In genomic region chr4:6926081-6926480, GRCh38 we compare ENCODE assay signal across 12 cellular contexts. TPM values are rescaled to one million over a fixed set of nuclear protein-coding genes. Genes with fewer than 3 reads are reported as not detected.
DNase-seq lines count a peak whose midpoint lies in the region; ATAC-seq and TF ChIP-seq lines count a peak whose summit lies in the region.
"Had no signal": no experiment of that assay in that cellular context is flagged by ENCODE, and none has a peak within 500 bp of the region (broad histone marks: within the 10 kb centered on the region; RNA-seq: fewer than 3 reads in every experiment).

No MANE protein-coding gene starts in this region.

- TF ChIP-seq CTCF in left ventricle myocardium inferior (IDR thresholded peaks at IDR 0.05; ENCODE audit: borderline replicate concordance) (no peak), stomach (IDR thresholded peaks at IDR 0.05) (no peak)

- no peak for TF ChIP-seq EP300 in stomach (IDR thresholded peaks at IDR 0.05)

- 85 to 94% (median 91%) methylated on average over 19 of the region's 19 CpGs for WGBS in stomach, 5 donors

- no peaks in the 10 kb centered on the region for H3K9me3 ChIP-seq in left ventricle myocardium inferior (replicated peaks)
- no peaks in the 10 kb centered on the region for H3K9me3 ChIP-seq in stomach
- H3K9me3 ChIP-seq: A549 had no signal

- H3K27ac Mint-ChIP-seq in activated CD4-positive, alpha-beta T cell treated with anti-CD3 and anti-CD28 coated beads, Interleukin-2, amount 10 ng/mL, durations not matched to agents 24 days and 14 days = peak overlapping the region; percentile 48
- H3K27ac Mint-ChIP-seq in activated CD4-positive, alpha-beta memory T cell treated with anti-CD3 and anti-CD28 coated beads for 36 hours = peak overlapping the region; percentile 88

- peak overlapping the region; percentile 68 for H3K4me3 Mint-ChIP-seq in activated CD4-positive, alpha-beta T cell treated with anti-CD3 and anti-CD28 coated beads, Interleukin-2, amount 10 ng/mL, durations not matched to agents 24 days and 14 days
- H3K4me3 Mint-ChIP-seq in activated CD4-positive, alpha-beta memory T cell treated with anti-CD3 and anti-CD28 coated beads for 36 hours = peak overlapping the region; percentile 57
- H3K4me3 Mint-ChIP-seq: stimulated activated naive B cell treated with anti-CD40 and anti-IgM and Interleukin-4, amounts not matched to agents 10 μg/mL and 1 μg/mL and 100 μg/mL, for 72 hours had no signal

- TF ChIP-seq POLR2A in stomach (IDR thresholded peaks at IDR 0.05) = no peak

- no peak for ATAC-seq in HG03571 (IDR thresholded peaks at IDR 0.05; ENCODE audit: unreplicated experiment)
- no peak for ATAC-seq in GM18909 (IDR thresholded peaks at IDR 0.05; ENCODE audit: poor library complexity, unreplicated experiment)
- ATAC-seq: A549 had no signal

- no peaks in the 10 kb centered on the region for H3K9me3 Mint-ChIP-seq in activated CD4-positive, alpha-beta T cell treated with anti-CD3 and anti-CD28 coated beads, Interleukin-2, amount 10 ng/mL, durations not matched to agents 24 days and 14 days
- no peaks in the 10 kb centered on the region for H3K9me3 Mint-ChIP-seq in activated CD4-positive, alpha-beta memory T cell treated with anti-CD3 and anti-CD28 coated beads for 36 hours
- H3K9me3 Mint-ChIP-seq: stimulated activated naive B cell treated with anti-CD40 and anti-IgM and Interleukin-4, amounts not matched to agents 10 μg/mL and 1 μg/mL and 100 μg/mL, for 72 hours had no signal

- H3K4me1 ChIP-seq in left ventricle myocardium inferior (peaks cover 53% of the 10 kb centered on the region), stomach (peaks cover 19 to 71% (median 45%) of the 10 kb centered on the region in 4 donors)
- H3K4me1 ChIP-seq: A549 had no signal

- POLR2A ChIA-PET in activated CD4-positive, alpha-beta memory T cell treated with anti-CD3 and anti-CD28 coated beads for 36 hours (lab: Charles Lee) = interaction anchor here (1.8 to 2.5 kb wide), 3 partner anchors 9 to 17 kb away, joined by 10 to 11 read pairs (median 11); partner anchors contain the start of gene TBC1D14

- H3K36me3 Mint-ChIP-seq in activated CD4-positive, alpha-beta T cell treated with anti-CD3 and anti-CD28 coated beads, Interleukin-2, amount 10 ng/mL, durations not matched to agents 24 days and 14 days (ENCODE audit: low read depth) = peaks cover 57% of the 10 kb centered on the region
- peaks cover 42% of the 10 kb centered on the region for H3K36me3 Mint-ChIP-seq in activated CD4-positive, alpha-beta memory T cell treated with anti-CD3 and anti-CD28 coated beads for 36 hours

- CTCF ChIA-PET in activated CD4-positive, alpha-beta memory T cell treated with anti-CD3 and anti-CD28 coated beads for 36 hours (lab: Charles Lee) = interaction anchor here (0.6 to 3.3 kb wide), 6 partner anchors 9 to 52 kb away, joined by 4 to 14 read pairs (median 6); no protein-coding TSS in a partner anchor

- intact Hi-C loops in activated CD4-positive, alpha-beta T cell treated with anti-CD3 and anti-CD28 coated beads, Interleukin-2, amount 10 ng/mL, durations not matched to agents 24 days and 14 days (cut with micrococcal nuclease) = no loop called here
- intact Hi-C loops in activated CD4-positive, alpha-beta memory T cell treated with anti-CD3 and anti-CD28 coated beads for 36 hours (cut with micrococcal nuclease) = loop anchor here (1.0 kb wide), 1 partner anchor 9 kb away; no protein-coding TSS in a partner anchor
- intact Hi-C loops in left ventricle myocardium inferior (cut with micrococcal nuclease) = no loop called here
- intact Hi-C loops in stomach (cut with DNase I; ENCODE audit: low total_unique reads) = no loop called here

- no peak overlapping the region for H3K4me3 ChIP-seq in left ventricle myocardium inferior
- H3K4me3 ChIP-seq in stomach = no peak overlapping the region
- H3K4me3 ChIP-seq: A549, GM23248 had no signal

- H3K27ac ChIP-seq in left ventricle myocardium inferior (replicated peaks) (peak overlapping the region; percentile 37), stomach (peak overlapping the region in 4 of 5 donors; percentile 30 to 85 (median 70))
- H3K27ac ChIP-seq: A549, GM23248 had no signal

- DNase-seq in activated CD4-positive, alpha-beta T cell treated with anti-CD3 and anti-CD28 coated beads, Interleukin-2, amount 10 ng/mL, durations not matched to agents 24 days and 14 days = no peak
- DNase-seq in activated CD4-positive, alpha-beta T cell treated with anti-CD3 and anti-CD28 coated beads, Interleukin-2, amount 50 U/mL, for 4 hours = no peak
- DNase-seq in activated CD4-positive, alpha-beta memory T cell treated with anti-CD3 and anti-CD28 coated beads for 36 hours = peak; percentile 65
- DNase-seq in left ventricle myocardium inferior (no peak), stomach (no peak), EL (no peak)
- DNase-seq: GM23248; NCI-H510A; stimulated activated naive B cell treated with anti-CD40 and anti-IgM and Interleukin-4, amounts not matched to agents 10 μg/mL and 1 μg/mL and 100 μg/mL, for 72 hours had no signal

- H3K4me1 Mint-ChIP-seq in activated CD4-positive, alpha-beta T cell treated with anti-CD3 and anti-CD28 coated beads, Interleukin-2, amount 10 ng/mL, durations not matched to agents 24 days and 14 days = peaks cover 58% of the 10 kb centered on the region
- H3K4me1 Mint-ChIP-seq in activated CD4-positive, alpha-beta memory T cell treated with anti-CD3 and anti-CD28 coated beads for 36 hours (ENCODE audit: low read depth) = peaks cover 65% of the 10 kb centered on the region

- peaks cover 21% of the 10 kb centered on the region for H3K36me3 ChIP-seq in left ventricle myocardium inferior
- H3K36me3 ChIP-seq in stomach = peaks cover 14 to 34% (median 33%) of the 10 kb centered on the region in 4 donors

- H3K27me3 Mint-ChIP-seq in activated CD4-positive, alpha-beta T cell treated with anti-CD3 and anti-CD28 coated beads, Interleukin-2, amount 10 ng/mL, durations not matched to agents 24 days and 14 days = no peaks in the 10 kb centered on the region
- H3K27me3 Mint-ChIP-seq in activated CD4-positive, alpha-beta memory T cell treated with anti-CD3 and anti-CD28 coated beads for 36 hours = no peaks in the 10 kb centered on the region
- H3K27me3 Mint-ChIP-seq: stimulated activated naive B cell treated with anti-CD40 and anti-IgM and Interleukin-4, amounts not matched to agents 10 μg/mL and 1 μg/mL and 100 μg/mL, for 72 hours had no signal

- H3K27me3 ChIP-seq in left ventricle myocardium inferior (ENCODE audit: low read depth) = no peaks in the 10 kb centered on the region
- no peaks in the 10 kb centered on the region for H3K27me3 ChIP-seq in stomach

RNA-seq across cellular contexts. Expression of gene TBC1D14, which starts 16.5 kb away (rescaled TPM):
- total RNA-seq in activated CD4-positive, alpha-beta T cell treated with anti-CD3 and anti-CD28 coated beads, Interleukin-2, amount 10 ng/mL, durations not matched to agents 24 days and 14 days = 47.2 and 47.3 TPM in 2 replicates
- 10 to 100 TPM; 37.1 to 37.3 TPM for total RNA-seq in activated CD4-positive, alpha-beta memory T cell treated with anti-CD3 and anti-CD28 coated beads for 36 hours
- total RNA-seq in left ventricle myocardium inferior = 36.1 TPM
- total RNA-seq in stomach = 10 to 100 TPM; 33.5 to 72.4 (median 40.8) TPM
- 10 to 100 TPM; 19.5 to 42.5 (median 40.0) TPM for polyA plus RNA-seq in stomach
